ENCODE assay signal across 8 cellular contexts in the genomic region with DNA sequence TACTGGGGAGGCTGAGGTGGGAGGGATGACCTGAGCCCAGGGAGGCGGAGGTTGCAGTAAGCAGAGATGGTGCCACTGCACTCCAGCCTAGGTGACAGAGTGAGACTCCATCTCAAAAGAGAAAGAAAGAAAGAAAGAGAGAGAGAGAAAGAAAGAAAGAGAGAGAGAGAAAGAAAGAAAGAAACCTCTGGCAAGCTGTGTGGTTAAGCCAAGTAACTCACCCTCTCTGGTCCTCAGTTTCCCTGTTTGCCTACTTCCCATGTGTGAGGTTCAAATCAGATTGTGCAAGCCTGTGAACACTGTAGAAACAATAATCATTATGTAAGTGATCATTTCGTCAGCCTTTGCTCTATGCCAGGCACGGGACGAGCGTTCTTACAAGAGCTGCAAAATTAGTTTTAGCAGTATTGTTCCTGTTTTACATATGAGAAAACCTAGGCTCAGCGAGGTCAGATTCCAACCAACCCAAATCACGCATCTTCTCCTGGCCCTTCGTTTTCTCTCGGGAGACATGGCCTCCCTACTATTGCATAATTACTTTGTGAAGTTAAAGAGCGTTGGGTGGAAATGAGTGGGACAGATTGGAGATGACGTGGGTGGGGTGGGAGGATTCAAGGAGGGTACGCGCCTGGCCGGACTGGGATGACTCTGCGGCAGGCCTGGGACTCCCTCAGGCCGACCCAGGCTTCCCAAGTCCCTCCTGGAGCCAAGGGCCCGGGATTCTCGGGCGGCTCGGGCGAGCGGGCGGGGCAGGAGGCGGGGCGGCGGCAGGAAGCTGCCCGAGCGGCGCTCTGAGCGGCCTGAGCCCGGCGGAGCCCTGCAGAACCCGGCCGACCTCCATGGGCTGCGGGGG. TPM values are rescaled to one million over a fixed set of nuclear protein-coding genes. Genes with fewer than 3 reads are reported as not detected.
DNase-seq lines count a peak whose midpoint lies in the region; ATAC-seq and TF ChIP-seq lines count a peak whose summit lies in the region.

TSS of gene SNX21 (plus strand) at position 770 of the 853 bp plus-strand sequence. CDS start 121 bp downstream, outside the sequence.

- ATAC-seq in GM19455 (IDR thresholded peaks at IDR 0.05; ENCODE audit: unreplicated experiment): peak; percentile 60
- no peak for ATAC-seq in GM18858 (IDR thresholded peaks at IDR 0.05; ENCODE audit: unreplicated experiment)

- peak within 1 kb of the TSS; percentile 96 to 100 (median 97) for H3K27ac ChIP-seq in esophagus muscularis mucosa (replicated peaks in 1 of 4)

- intact Hi-C loops in esophagus muscularis mucosa (cut with DNase I): no loop called here

- peak within 1 kb of the TSS; percentile 73 to 95 (median 80) for H3K4me3 ChIP-seq in esophagus muscularis mucosa

- peaks cover 0 to 17% (median 8%) of the 10 kb centered on the region in 4 donors for H3K36me3 ChIP-seq in esophagus muscularis mucosa

- peak; percentile 90 for DNase-seq in AG20443 (ENCODE audit: low spot score)
- DNase-seq in NCI-H2227 treated with DMSO at 0.1 percent for 48 hours (lab: John Stamatoyannopoulos, UW): peak; percentile 56
- DNase-seq in activated T-cell treated with anti-CD3 and anti-CD28 coated beads, Interleukin-2, amount 50 U/mL, for 48 hours: peak; percentile 31 to 54
- DNase-seq in esophagus muscularis mucosa (ENCODE audit: extremely low spot score): peak; percentile 97
- DNase-seq in midbrain (lab: John Stamatoyannopoulos, UW): peak; percentile 73

- TF ChIP-seq CTCF in esophagus muscularis mucosa (IDR thresholded peaks at IDR 0.05): no peak
- TF ChIP-seq CTCF in subcutaneous adipose tissue (IDR thresholded peaks at IDR 0.05; ENCODE audit: low read depth): no peak

- H3K27me3 ChIP-seq in esophagus muscularis mucosa: no peaks in the 10 kb centered on the region

- H3K4me1 ChIP-seq in esophagus muscularis mucosa: peaks cover 35 to 59% (median 50%) of the 10 kb centered on the region in 4 donors

- H3K9me3 ChIP-seq in esophagus muscularis mucosa: peaks cover 0 to 2% (median 0%) of the 10 kb centered on the region in 4 donors

- TF ChIP-seq EP300 in esophagus muscularis mucosa (IDR thresholded peaks at IDR 0.05): no peak

- WGBS in esophagus muscularis mucosa: 6% methylated on average over 16 of the region's 35 CpGs

- peak; percentile 24 for TF ChIP-seq POLR2A in esophagus muscularis mucosa (IDR thresholded peaks at IDR 0.05; ENCODE audit: low read depth)

RNA-seq across cellular contexts. Expression of gene SNX21, which starts in this region (rescaled TPM):
- total RNA-seq in esophagus muscularis mucosa (10 to 100 TPM; 54.0 to 78.5 (median 63.5) TPM), subcutaneous adipose tissue (100 to 1,000 TPM in 2 of 4 donors, 10 to 100 TPM in 2; 31.6 to 153 (median 90.8) TPM)

Comparison
In these comparisons a context has a peak if more than half of its experiments do, and no peak if none do; other contexts are left out.
1. DNase-seq: peak in every context shown above with its lines; median percentile 97 in esophagus muscularis mucosa; 90 in AG20443; 73 in midbrain; 56 in NCI-H2227 treated with DMSO at 0.1 percent for 48 hours; 42 in activated T-cell treated with anti-CD3 and anti-CD28 coated beads, Interleukin-2, amount 50 U/mL, for 48 hours.